14 cellular contexts compared by ENCODE assay signal in the genomic region with DNA sequence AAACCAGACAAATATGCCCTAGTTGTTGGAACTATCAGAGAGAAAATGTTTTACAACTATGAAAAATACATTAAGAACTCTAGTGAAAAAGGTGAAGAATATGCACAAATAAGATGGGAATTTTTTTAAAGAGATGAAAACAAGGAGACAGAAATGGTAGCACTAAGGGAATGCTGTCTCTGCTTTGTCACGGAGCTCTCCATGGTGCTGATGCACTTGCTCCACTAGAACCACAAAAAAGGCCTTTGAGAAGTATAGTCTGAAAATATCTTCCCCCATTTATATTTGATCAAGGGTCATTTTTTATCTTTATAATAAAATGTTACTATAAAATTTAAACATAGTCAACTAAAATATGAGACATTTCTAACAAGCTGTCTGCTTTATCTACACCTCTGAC.
DNase-seq lines count a peak whose midpoint lies in the region; ATAC-seq lines count a peak whose summit lies in the region.
"Had no signal": no experiment of that assay in that cellular context is flagged by ENCODE, and none has a peak within 500 bp of the region (broad histone marks: within the 10 kb centered on the region; RNA-seq: fewer than 3 reads in every experiment).

No MANE protein-coding gene starts in this region.

- intact Hi-C loops in left colon (cut with DNase I, micrococcal nuclease), result no loop called here

- H3K36me3 ChIP-seq in SK-N-MC (ENCODE audit: insufficient read depth, low read length), result no peaks in the 10 kb centered on the region
- H3K36me3 ChIP-seq: left ventricle myocardium inferior had no signal

- no peak overlapping the region for H3K9ac ChIP-seq in SK-N-MC (ENCODE audit: insufficient read length)

- no peak overlapping the region for H3K4me3 ChIP-seq in SK-N-MC
- H3K4me3 ChIP-seq: left ventricle myocardium inferior had no signal

- in situ Hi-C loops in ACHN (cut with HindIII; ENCODE audit: low pct_ligation_motif_present, low pct_unique_long_range_greater_than_20kb, low sequenced_read_pairs), result no loop called here

- no peaks in the 10 kb centered on the region for H3K9me3 ChIP-seq in SK-N-MC (ENCODE audit: low read depth, low read length)

- ATAC-seq in left colon (no peak), HG02759 (IDR thresholded peaks at IDR 0.05; ENCODE audit: unreplicated experiment) (no peak)
- ATAC-seq: stimulated activated naive B cell treated with anti-CD40 and anti-IgM and Interleukin-4, amounts not matched to agents 10 μg/mL and 1 μg/mL and 100 μg/mL, for 72 hours had no signal

- H3K27ac ChIP-seq in SK-N-MC, result no peak overlapping the region
- H3K27ac ChIP-seq: left ventricle myocardium inferior had no signal

- DNase-seq in ACHN, result peak; percentile 48
- peak; percentile 35 for DNase-seq in HK-2 (ENCODE audit: unreplicated experiment)
- DNase-seq in SK-N-MC (ENCODE audit: low read depth, low spot score), result peak; percentile 22
- DNase-seq in iPS DF 19.7 (ENCODE audit: low read depth, low spot score), result peak; percentile 5
- no peak for DNase-seq in DMS114 treated with DMSO at 0.1 percent for 48 hours (lab: John Stamatoyannopoulos, UW; ENCODE audit: unreplicated experiment)
- DNase-seq in left colon, result no peak
- no peak for DNase-seq in AG08395 (ENCODE audit: low spot score)
- DNase-seq: activated CD4-positive, alpha-beta T cell treated with anti-CD3 and anti-CD28 coated beads, Interleukin-2, amount 50 U/mL, for 4 hours; H7; left ventricle myocardium inferior; NCI-H1105 treated with DMSO at 0.1 percent for 48 hours; NCI-H774; stimulated activated naive B cell treated with anti-CD40 and anti-IgM and Interleukin-4, amounts not matched to agents 10 μg/mL and 1 μg/mL and 100 μg/mL, for 72 hours had no signal

Comparison
In these comparisons a context has a peak if more than half of its experiments do, and no peak if none do; other contexts are left out.
1. DNase-seq: peak in ACHN (single experiment), HK-2 (single experiment), SK-N-MC (single experiment) and iPS DF 19.7 (single experiment); none in DMS114 treated with DMSO at 0.1 percent for 48 hours (single experiment), left colon (0 of 2) and AG08395 (single experiment).